In the genomic region with DNA sequence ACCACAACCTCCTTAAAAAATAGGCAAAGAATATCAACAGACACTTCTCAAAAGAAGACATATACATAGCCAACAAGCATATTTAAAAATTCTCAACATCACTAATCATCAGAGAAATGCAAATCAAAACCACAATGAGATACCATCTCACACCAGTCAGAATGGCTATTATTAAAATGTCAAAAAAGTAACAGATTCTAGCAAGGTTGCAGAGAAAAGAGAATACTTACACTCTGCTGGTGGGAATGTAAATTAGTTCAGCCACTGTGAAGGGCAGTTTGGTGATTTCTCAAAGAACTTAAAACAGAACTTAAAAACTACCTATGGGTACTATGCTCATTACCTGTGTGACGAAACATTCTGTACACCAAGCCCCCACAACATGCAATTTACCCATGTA, we compare ENCODE assay signal across 30 cellular contexts. TPM values are rescaled to one million over a fixed set of nuclear protein-coding genes. Genes with fewer than 3 reads are reported as not detected.
DNase-seq lines count a peak whose midpoint lies in the region; ATAC-seq and TF ChIP-seq lines count a peak whose summit lies in the region.
"Had no signal": no experiment of that assay in that cellular context is flagged by ENCODE, and none has a peak within 500 bp of the region (broad histone marks: within the 10 kb centered on the region; RNA-seq: fewer than 3 reads in every experiment).

No MANE protein-coding gene starts in this region.

- no peak for ATAC-seq in stimulated activated naive CD8-positive, alpha-beta T cell treated with anti-CD3 and anti-CD28 coated beads, Interleukin-15, Interleukin-2, amounts not matched to agents 100 U/mL and 50 U/mL, for 24 hours
- peak; percentile 43 for ATAC-seq in GM21447 (IDR thresholded peaks at IDR 0.05; ENCODE audit: unreplicated experiment)
- ATAC-seq in HG03060 (IDR thresholded peaks at IDR 0.05; ENCODE audit: low read depth, unreplicated experiment), result peak; percentile 60
- ATAC-seq in stimulated activated naive B cell treated with anti-CD40 and anti-IgM and Interleukin-4, amounts not matched to agents 10 μg/mL and 1 μg/mL and 100 μg/mL, for 72 hours (replicated peaks), result peak; percentile 76 to 77
- no peak for ATAC-seq in GM19397 (IDR thresholded peaks at IDR 0.05; ENCODE audit: unreplicated experiment)
- ATAC-seq: left ventricle myocardium superior; naive thymus-derived CD4-positive, alpha-beta T cell had no signal

- peaks cover 6% of the 10 kb centered on the region for H3K9me3 Mint-ChIP-seq in stimulated activated naive CD8-positive, alpha-beta T cell treated with anti-CD3 and anti-CD28 coated beads, Interleukin-15, Interleukin-2, amounts not matched to agents 100 ng/mL and 50 ng/mL, for 24 hours
- H3K9me3 Mint-ChIP-seq in stimulated activated naive B cell treated with anti-CD40 and anti-IgM and Interleukin-4, amounts not matched to agents 10 μg/mL and 1 μg/mL and 100 μg/mL, for 72 hours, result peaks cover 0 to 7% of the 10 kb centered on the region in 2 donors
- no peaks in the 10 kb centered on the region for H3K9me3 Mint-ChIP-seq in glutamatergic neuron (ENCODE audit: unreplicated experiment)

- no peaks in the 10 kb centered on the region for H3K36me3 Mint-ChIP-seq in stimulated activated naive CD8-positive, alpha-beta T cell treated with anti-CD3 and anti-CD28 coated beads, Interleukin-15, Interleukin-2, amounts not matched to agents 100 ng/mL and 50 ng/mL, for 24 hours (ENCODE audit: low read depth)
- peaks cover 0 to 3% of the 10 kb centered on the region in 2 donors for H3K36me3 Mint-ChIP-seq in stimulated activated naive B cell treated with anti-CD40 and anti-IgM and Interleukin-4, amounts not matched to agents 10 μg/mL and 1 μg/mL and 100 μg/mL, for 72 hours
- H3K36me3 Mint-ChIP-seq in glutamatergic neuron (ENCODE audit: unreplicated experiment), result no peaks in the 10 kb centered on the region
- H3K36me3 Mint-ChIP-seq: activated naive CD8-positive, alpha-beta T cell treated with anti-CD3 and anti-CD28 coated beads, Interleukin-2, amount 10 ng/mL, durations not matched to agents 7 days and 5 days; mesothelial cell of epicardium; naive thymus-derived CD4-positive, alpha-beta T cell had no signal

- no peak for DNase-seq in stimulated activated naive CD8-positive, alpha-beta T cell treated with anti-CD3 and anti-CD28 coated beads, Interleukin-15, Interleukin-2, amounts not matched to agents 100 U/mL and 50 U/mL, for 24 hours
- no peak for DNase-seq in stimulated activated naive B cell treated with anti-CD40 and anti-IgM and Interleukin-4, amounts not matched to agents 10 μg/mL and 1 μg/mL and 100 μg/mL, for 72 hours
- DNase-seq in glutamatergic neuron, result no peak
- no peak for DNase-seq in HT-29 (ENCODE audit: low spot score)
- DNase-seq: activated CD4-positive, alpha-beta T cell treated with anti-CD3 and anti-CD28 coated beads, Interleukin-2, amount 50 U/mL, for 4 hours; activated CD8-positive, alpha-beta memory T cell treated with anti-CD3 and anti-CD28 coated beads, Interleukin-2, amount 50 U/mL, for 48 hours; activated effector memory CD4-positive, alpha-beta T cell treated with Interleukin-2 at 50 U/mL for 16 hours; activated naive CD8-positive, alpha-beta T cell treated with anti-CD3 and anti-CD28 coated beads, Interleukin-2, amount 10 ng/mL, durations not matched to agents 7 days and 5 days; CD4-positive, alpha-beta T cell; DMS 273 treated with DMSO at 0.1 percent for 48 hours; HCEC 1CT; islet precursor cell; left ventricle myocardium superior; MG63; naive thymus-derived CD4-positive, alpha-beta T cell; NCI-H2029 treated with DMSO at 0.1 percent for 48 hours; NCI-H345; NCI-H748 treated with DMSO at 0.1 percent for 48 hours; small intestine; stimulated activated CD4-positive, alpha-beta T cell treated with anti-CD3 and anti-CD28 coated beads, Interleukin-2, amount 100 ng/mL, for 24 hours had no signal

- no peak for TF ChIP-seq CTCF in glutamatergic neuron (IDR thresholded peaks at IDR 0.05; ENCODE audit: partially characterized antibody, unreplicated experiment)

- H3K4me1 Mint-ChIP-seq in stimulated activated naive CD8-positive, alpha-beta T cell treated with anti-CD3 and anti-CD28 coated beads, Interleukin-15, Interleukin-2, amounts not matched to agents 100 ng/mL and 50 ng/mL, for 24 hours (ENCODE audit: low read depth), result peaks cover 7% of the 10 kb centered on the region
- H3K4me1 Mint-ChIP-seq in stimulated activated naive B cell treated with anti-CD40 and anti-IgM and Interleukin-4, amounts not matched to agents 10 μg/mL and 1 μg/mL and 100 μg/mL, for 72 hours, result peaks cover 10 to 19% of the 10 kb centered on the region in 2 donors
- no peaks in the 10 kb centered on the region for H3K4me1 Mint-ChIP-seq in glutamatergic neuron (ENCODE audit: low read depth, unreplicated experiment)
- H3K4me1 Mint-ChIP-seq: activated naive CD8-positive, alpha-beta T cell treated with anti-CD3 and anti-CD28 coated beads, Interleukin-2, amount 10 ng/mL, durations not matched to agents 7 days and 5 days; mesothelial cell of epicardium; naive thymus-derived CD4-positive, alpha-beta T cell had no signal

- no peak overlapping the region for H3K4me3 Mint-ChIP-seq in stimulated activated naive CD8-positive, alpha-beta T cell treated with anti-CD3 and anti-CD28 coated beads, Interleukin-15, Interleukin-2, amounts not matched to agents 100 ng/mL and 50 ng/mL, for 24 hours
- H3K4me3 Mint-ChIP-seq in stimulated activated naive B cell treated with anti-CD40 and anti-IgM and Interleukin-4, amounts not matched to agents 10 μg/mL and 1 μg/mL and 100 μg/mL, for 72 hours, result no peak overlapping the region
- H3K4me3 Mint-ChIP-seq in glutamatergic neuron (ENCODE audit: unreplicated experiment), result no peak overlapping the region
- H3K4me3 Mint-ChIP-seq: activated naive CD8-positive, alpha-beta T cell treated with anti-CD3 and anti-CD28 coated beads, Interleukin-2, amount 10 ng/mL, durations not matched to agents 7 days and 5 days; CD4-positive, alpha-beta T cell; mesothelial cell of epicardium; naive thymus-derived CD4-positive, alpha-beta T cell had no signal

- H3K27ac Mint-ChIP-seq in stimulated activated naive CD8-positive, alpha-beta T cell treated with anti-CD3 and anti-CD28 coated beads, Interleukin-15, Interleukin-2, amounts not matched to agents 100 ng/mL and 50 ng/mL, for 24 hours, result peak overlapping the region; percentile 45
- H3K27ac Mint-ChIP-seq in stimulated activated naive B cell treated with anti-CD40 and anti-IgM and Interleukin-4, amounts not matched to agents 10 μg/mL and 1 μg/mL and 100 μg/mL, for 72 hours, result no peak overlapping the region
- no peak overlapping the region for H3K27ac Mint-ChIP-seq in glutamatergic neuron (ENCODE audit: unreplicated experiment)
- H3K27ac Mint-ChIP-seq: activated naive CD8-positive, alpha-beta T cell treated with anti-CD3 and anti-CD28 coated beads, Interleukin-2, amount 10 ng/mL, durations not matched to agents 7 days and 5 days; CD4-positive, alpha-beta T cell; mesothelial cell of epicardium; naive thymus-derived CD4-positive, alpha-beta T cell had no signal

- H3K27me3 Mint-ChIP-seq in stimulated activated naive CD8-positive, alpha-beta T cell treated with anti-CD3 and anti-CD28 coated beads, Interleukin-15, Interleukin-2, amounts not matched to agents 100 ng/mL and 50 ng/mL, for 24 hours, result peaks cover 8% of the 10 kb centered on the region
- H3K27me3 Mint-ChIP-seq in stimulated activated naive B cell treated with anti-CD40 and anti-IgM and Interleukin-4, amounts not matched to agents 10 μg/mL and 1 μg/mL and 100 μg/mL, for 72 hours, result no peaks in the 10 kb centered on the region
- no peaks in the 10 kb centered on the region for H3K27me3 Mint-ChIP-seq in glutamatergic neuron (ENCODE audit: unreplicated experiment)
- H3K27me3 Mint-ChIP-seq: activated naive CD8-positive, alpha-beta T cell treated with anti-CD3 and anti-CD28 coated beads, Interleukin-2, amount 10 ng/mL, durations not matched to agents 7 days and 5 days; CD4-positive, alpha-beta T cell had no signal

RNA-seq across cellular contexts. Expression of gene CD1B, which starts 20.7 kb away (rescaled TPM):
- total RNA-seq in glutamatergic neuron (ENCODE audit: unreplicated experiment), result not detected
- total RNA-seq in HT-29 (2014; rRNA removed; shearing (Covaris generic)), result not detected in 2 replicates
- total RNA-seq: activated naive CD8-positive, alpha-beta T cell treated with anti-CD3 and anti-CD28 coated beads, Interleukin-2, amount 10 ng/mL, durations not matched to agents 7 days and 5 days; CD4-positive, alpha-beta T cell; dermis microvascular lymphatic vessel endothelial cell; left ventricle myocardium superior; mesothelial cell of epicardium; OCI-LY7; suprapubic skin; ureter had no signal

RNA-seq across cellular contexts. Expression of gene CD1C, which starts 20.9 kb away (rescaled TPM):
- total RNA-seq in glutamatergic neuron (ENCODE audit: unreplicated experiment), result not detected
- not detected in 2 replicates for total RNA-seq in HT-29 (2014; rRNA removed; shearing (Covaris generic))
- total RNA-seq: activated naive CD8-positive, alpha-beta T cell treated with anti-CD3 and anti-CD28 coated beads, Interleukin-2, amount 10 ng/mL, durations not matched to agents 7 days and 5 days; dermis microvascular lymphatic vessel endothelial cell; mesothelial cell of epicardium; ureter had no signal

RNA-seq across cellular contexts. Expression of gene CD1E, which starts 43.1 kb away (rescaled TPM):
- total RNA-seq in glutamatergic neuron (ENCODE audit: unreplicated experiment), result not detected
- total RNA-seq in HT-29 (2014; rRNA removed; shearing (Covaris generic)), result not detected in 2 replicates
- total RNA-seq: activated naive CD8-positive, alpha-beta T cell treated with anti-CD3 and anti-CD28 coated beads, Interleukin-2, amount 10 ng/mL, durations not matched to agents 7 days and 5 days; CD4-positive, alpha-beta T cell; dermis microvascular lymphatic vessel endothelial cell; mesothelial cell of epicardium; OCI-LY7 had no signal

RNA-seq across cellular contexts. Expression of gene CD1A, which starts 56.4 kb away (rescaled TPM):
- total RNA-seq in glutamatergic neuron (ENCODE audit: unreplicated experiment), result not detected
- total RNA-seq in HT-29 (2014; rRNA removed; shearing (Covaris generic)), result not detected in 2 replicates
- total RNA-seq: CD4-positive, alpha-beta T cell; dermis microvascular lymphatic vessel endothelial cell; left ventricle myocardium superior; omental fat pad; ureter had no signal

Comparison
In these comparisons a context has a peak if more than half of its experiments do, and no peak if none do; other contexts are left out.
1. ATAC-seq: peak in GM21447 (single experiment), HG03060 (single experiment) and stimulated activated naive B cell treated with anti-CD40 and anti-IgM and Interleukin-4, amounts not matched to agents 10 μg/mL and 1 μg/mL and 100 μg/mL, for 72 hours (2 of 2); none in stimulated activated naive CD8-positive, alpha-beta T cell treated with anti-CD3 and anti-CD28 coated beads, Interleukin-15, Interleukin-2, amounts not matched to agents 100 U/mL and 50 U/mL, for 24 hours (single experiment) and GM19397 (single experiment).